1 cellular context compared by ENCODE assay signal in the genomic region with DNA sequence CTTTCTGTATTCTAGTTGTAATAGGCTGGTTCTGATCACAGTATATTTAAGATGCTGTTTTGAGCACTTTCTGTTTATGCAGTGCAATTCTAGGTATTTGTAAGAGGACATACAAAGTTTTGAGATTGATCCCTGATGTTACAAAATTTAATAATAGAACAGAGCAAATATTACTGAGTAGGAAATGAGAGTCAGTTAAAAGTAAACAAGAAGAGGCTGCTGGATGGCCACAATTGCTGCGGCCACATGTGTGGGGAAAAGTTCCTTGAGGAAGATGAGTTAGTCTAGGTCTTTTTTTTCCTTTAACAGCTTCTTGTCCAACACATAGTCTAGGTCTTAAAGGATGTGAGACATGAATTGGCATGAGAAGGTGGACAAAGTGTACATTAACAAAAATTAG.
TF ChIP-seq lines count a peak whose summit lies in the region.

No MANE protein-coding gene starts in this region.

TF ChIP-seq in IMR-90, 13 proteins besides CTCF, POLR2A, EP300 and RAD21:
- TF ChIP-seq USF2 (IDR thresholded peaks at IDR 0.05; ENCODE audit: low read depth, low read length) (no peak), RCOR1 (IDR thresholded peaks at IDR 0.05; ENCODE audit: insufficient replicate concordance, low read length) (no peak), CEBPB (IDR thresholded peaks at IDR 0.05; ENCODE audit: low read depth, low read length) (no peak), MAFK (IDR thresholded peaks at IDR 0.05; ENCODE audit: low read depth, low read length) (no peak), MAZ (IDR thresholded peaks at IDR 0.05; ENCODE audit: borderline replicate concordance, low read depth, low read length) (no peak), SMC3 (IDR thresholded peaks at IDR 0.05; ENCODE audit: low read depth, low read length) (no peak), MXI1 (IDR thresholded peaks at IDR 0.05; ENCODE audit: borderline replicate concordance, low read depth, low read length) (no peak), NFE2L2 (IDR thresholded peaks at IDR 0.05; ENCODE audit: low read depth, low read length) (no peak), FOS (IDR thresholded peaks at IDR 0.05; ENCODE audit: low read depth, low read length) (no peak), CHD1 (IDR thresholded peaks at IDR 0.05; ENCODE audit: low read depth, low read length) (no peak), RFX5 (IDR thresholded peaks at IDR 0.05; ENCODE audit: low read depth, low read length) (no peak)
